ENCODE assay signal across 19 cellular contexts in genomic region chr5:108798866-108799265, GRCh38.
"Had no signal": no experiment of that assay in that cellular context is flagged by ENCODE, and none has a peak within 500 bp of the region (broad histone marks: within the 10 kb centered on the region; RNA-seq: fewer than 3 reads in every experiment).

No MANE protein-coding gene starts in this region.

- DNase-seq: activated CD4-positive, alpha-beta memory T cell treated with anti-CD3 and anti-CD28 coated beads, Interleukin-2, amount 10 ng/mL, durations not matched to agents 7 days and 5 days; activated CD4-positive, alpha-beta T cell treated with anti-CD3 and anti-CD28 coated beads for 36 hours; activated naive CD8-positive, alpha-beta T cell treated with anti-CD3 and anti-CD28 coated beads, Interleukin-2, amount 10 ng/mL, durations not matched to agents 7 days and 5 days; activated T-cell treated with anti-CD3 and anti-CD28 coated beads, Interleukin-2, amount 50 U/mL, for 72 hours; aorta; caudate nucleus; cortex of kidney; effector memory CD4-positive, alpha-beta T cell; erythroblast; head of caudate nucleus; islet precursor cell; left ventricle myocardium inferior; mesendoderm; ovary; stimulated activated CD4-positive, alpha-beta T cell treated with anti-CD3 and anti-CD28 coated beads, Interleukin-4, amount 100 ng/mL, for 24 hours; T-helper 1 cell; upper lobe of right lung had no signal

- H3K36me3 ChIP-seq: ovary had no signal

- H3K27ac Mint-ChIP-seq: activated CD4-positive, alpha-beta memory T cell treated with anti-CD3 and anti-CD28 coated beads, Interleukin-2, amount 10 ng/mL, durations not matched to agents 7 days and 5 days; activated CD4-positive, alpha-beta T cell treated with anti-CD3 and anti-CD28 coated beads for 36 hours; activated naive CD8-positive, alpha-beta T cell treated with anti-CD3 and anti-CD28 coated beads, Interleukin-2, amount 10 ng/mL, durations not matched to agents 7 days and 5 days; activated T-cell treated with anti-CD3 and anti-CD28 coated beads, Interleukin-2, amount 50 U/mL, for 72 hours; stimulated activated naive CD8-positive, alpha-beta T cell treated with anti-CD3 and anti-CD28 coated beads, Interleukin-15, Interleukin-2, amounts not matched to agents 100 ng/mL and 50 ng/mL, for 24 hours had no signal

- H3K27me3 ChIP-seq: ovary, upper lobe of right lung had no signal

- ATAC-seq: activated CD4-positive, alpha-beta T cell treated with anti-CD3 and anti-CD28 coated beads for 36 hours; activated T-cell treated with anti-CD3 and anti-CD28 coated beads, Interleukin-2, amount 50 U/mL, for 72 hours; upper lobe of right lung had no signal

- H3K4me3 Mint-ChIP-seq: activated CD4-positive, alpha-beta memory T cell treated with anti-CD3 and anti-CD28 coated beads, Interleukin-2, amount 10 ng/mL, durations not matched to agents 7 days and 5 days; activated CD4-positive, alpha-beta T cell treated with anti-CD3 and anti-CD28 coated beads for 36 hours; activated naive CD8-positive, alpha-beta T cell treated with anti-CD3 and anti-CD28 coated beads, Interleukin-2, amount 10 ng/mL, durations not matched to agents 7 days and 5 days; activated T-cell treated with anti-CD3 and anti-CD28 coated beads, Interleukin-2, amount 50 U/mL, for 72 hours; stimulated activated naive CD8-positive, alpha-beta T cell treated with anti-CD3 and anti-CD28 coated beads, Interleukin-15, Interleukin-2, amounts not matched to agents 100 ng/mL and 50 ng/mL, for 24 hours had no signal

- H3K9me3 Mint-ChIP-seq: stimulated activated naive CD8-positive, alpha-beta T cell treated with anti-CD3 and anti-CD28 coated beads, Interleukin-15, Interleukin-2, amounts not matched to agents 100 ng/mL and 50 ng/mL, for 24 hours had no signal

- H3K27me3 Mint-ChIP-seq: activated CD4-positive, alpha-beta memory T cell treated with anti-CD3 and anti-CD28 coated beads, Interleukin-2, amount 10 ng/mL, durations not matched to agents 7 days and 5 days; activated CD4-positive, alpha-beta T cell treated with anti-CD3 and anti-CD28 coated beads for 36 hours; activated naive CD8-positive, alpha-beta T cell treated with anti-CD3 and anti-CD28 coated beads, Interleukin-2, amount 10 ng/mL, durations not matched to agents 7 days and 5 days; stimulated activated naive CD8-positive, alpha-beta T cell treated with anti-CD3 and anti-CD28 coated beads, Interleukin-15, Interleukin-2, amounts not matched to agents 100 ng/mL and 50 ng/mL, for 24 hours had no signal

- H3K4me1 Mint-ChIP-seq: activated naive CD8-positive, alpha-beta T cell treated with anti-CD3 and anti-CD28 coated beads, Interleukin-2, amount 10 ng/mL, durations not matched to agents 7 days and 5 days had no signal

- H3K9me3 ChIP-seq: ovary had no signal

- H3K4me3 ChIP-seq: left ventricle myocardium inferior, ovary, upper lobe of right lung had no signal

- H3K27ac ChIP-seq: left ventricle myocardium inferior, ovary, upper lobe of right lung, VCaP had no signal

- H3K4me1 ChIP-seq: left ventricle myocardium inferior, upper lobe of right lung had no signal
